6 cellular contexts compared by ENCODE assay signal in the genomic region with DNA sequence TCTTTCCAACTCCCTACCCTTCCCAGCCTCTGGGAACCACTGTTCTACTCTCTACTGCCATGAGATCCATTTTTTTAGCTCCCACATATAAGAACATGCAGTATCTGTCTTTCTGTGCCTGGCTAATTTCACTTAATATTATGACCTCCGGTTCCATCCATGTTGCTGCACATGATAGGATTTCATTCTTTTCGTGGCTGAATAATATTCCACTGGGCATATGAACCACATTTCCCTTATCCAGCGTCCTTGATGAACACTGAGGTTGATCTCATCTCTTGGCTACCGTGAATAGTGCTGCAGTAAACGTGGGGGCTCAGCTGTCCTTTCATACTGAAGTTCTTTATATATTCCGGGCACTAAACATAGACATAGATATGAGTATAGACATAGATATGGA.
"Had no signal": no experiment of that assay in that cellular context is flagged by ENCODE, and none has a peak within 500 bp of the region (broad histone marks: within the 10 kb centered on the region; RNA-seq: fewer than 3 reads in every experiment).

No MANE protein-coding gene starts in this region.

- DNase-seq: H9, HCEC 1CT, HFFc6, IMR-90, KBM-7 had no signal

- H3K4me3 ChIP-seq: GM23338 had no signal

- ATAC-seq: GM23338 had no signal
